ENCODE assay signal across 17 cellular contexts in the genomic region with DNA sequence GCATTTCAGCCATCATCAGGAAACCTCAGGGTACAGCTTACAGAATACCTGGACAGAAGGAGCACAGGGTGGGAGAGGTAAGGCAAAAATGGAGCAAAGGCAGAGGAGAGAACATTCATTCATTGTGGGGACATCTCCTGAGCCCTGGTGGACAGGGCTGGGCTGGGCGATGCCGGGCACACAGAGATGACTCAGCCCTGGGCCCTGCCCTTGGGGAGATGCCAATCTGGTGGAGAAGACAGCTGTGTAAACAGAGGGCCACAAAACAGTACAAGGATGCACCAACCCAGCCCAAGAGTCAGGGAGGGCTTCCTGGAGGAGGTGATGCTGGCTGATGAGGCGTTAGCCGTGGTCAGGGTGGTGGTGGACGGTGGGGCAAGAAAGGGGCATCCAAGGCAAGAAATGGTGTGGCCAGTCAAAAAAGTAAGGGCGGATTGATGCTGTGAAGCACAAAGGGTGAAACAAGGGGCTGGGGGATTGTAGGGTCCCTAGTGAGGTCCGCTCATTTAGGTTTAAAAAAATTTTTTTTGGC. TPM values are rescaled to one million over a fixed set of nuclear protein-coding genes. Genes with fewer than 3 reads are reported as not detected.
DNase-seq lines count a peak whose midpoint lies in the region; ATAC-seq and TF ChIP-seq lines count a peak whose summit lies in the region.
"Had no signal": no experiment of that assay in that cellular context is flagged by ENCODE, and none has a peak within 500 bp of the region (broad histone marks: within the 10 kb centered on the region; RNA-seq: fewer than 3 reads in every experiment).

No MANE protein-coding gene starts in this region.

- H3K36me3 Mint-ChIP-seq in HFFc6 (ENCODE audit: low read depth) = no peaks in the 10 kb centered on the region; the same call in 1 of the 2 replicates
- H3K36me3 Mint-ChIP-seq: T-cell had no signal

- TF ChIP-seq CTCF in HFFc6 (IDR thresholded peaks at IDR 0.05) = no peak
- no peak for TF ChIP-seq CTCF in astrocyte of the spinal cord (IDR thresholded peaks at IDR 0.05; ENCODE audit: low read depth, low read length)
- no peak for TF ChIP-seq CTCF in foreskin fibroblast (IDR thresholded peaks at IDR 0.05; ENCODE audit: low read depth, low read length)
- no peak for TF ChIP-seq CTCF in suprapubic skin (IDR thresholded peaks at IDR 0.05)

- peaks cover 41% of the 10 kb centered on the region for H3K4me1 ChIP-seq in suprapubic skin
- H3K4me1 ChIP-seq: tibial artery had no signal

- peaks cover 5% of the 10 kb centered on the region for H3K9me3 Mint-ChIP-seq in HFFc6

- in situ Hi-C loops in astrocyte of the spinal cord (cut with HindIII; ENCODE audit: low sequenced_read_pairs) = no loop called here

- H3K27ac Mint-ChIP-seq in HFFc6 = no peak overlapping the region
- H3K27ac Mint-ChIP-seq: activated naive CD4-positive, alpha-beta T cell treated with anti-CD3 and anti-CD28 coated beads, Interleukin-2, amount 50 U/mL, for 24 hours; CD8-positive, alpha-beta T cell; T-cell had no signal

- peaks cover 31% of the 10 kb centered on the region for H3K4me1 Mint-ChIP-seq in HFFc6 (ENCODE audit: low read depth)
- H3K4me1 Mint-ChIP-seq: activated naive CD4-positive, alpha-beta T cell treated with anti-CD3 and anti-CD28 coated beads, Interleukin-2, amount 50 U/mL, for 24 hours; T-cell had no signal

- peaks cover 43% of the 10 kb centered on the region for H3K27me3 ChIP-seq in suprapubic skin

- no peak overlapping the region for H3K4me3 Mint-ChIP-seq in HFFc6
- H3K4me3 Mint-ChIP-seq: activated naive CD4-positive, alpha-beta T cell treated with anti-CD3 and anti-CD28 coated beads, Interleukin-2, amount 50 U/mL, for 24 hours; CD8-positive, alpha-beta T cell; naive thymus-derived CD8-positive, alpha-beta T cell; T-cell had no signal

- WGBS in suprapubic skin = 69% methylated on average over 7 of the region's 7 CpGs

- peak overlapping the region; percentile 30 for H3K27ac ChIP-seq in suprapubic skin
- H3K27ac ChIP-seq: hepatocyte, tibial artery had no signal

- H3K27me3 Mint-ChIP-seq in HFFc6 (ENCODE audit: insufficient read depth) = peaks cover 36% of the 10 kb centered on the region

- no peaks in the 10 kb centered on the region for H3K36me3 ChIP-seq in suprapubic skin
- H3K36me3 ChIP-seq: tibial artery had no signal

- H3K9me3 ChIP-seq in suprapubic skin = no peaks in the 10 kb centered on the region

- DNase-seq in HFFc6 = peak; percentile 24
- DNase-seq in astrocyte of the spinal cord (ENCODE audit: low read depth, low spot score) = peak; percentile 28
- DNase-seq in foreskin fibroblast = peak; percentile 45 to 77
- DNase-seq in suprapubic skin (ENCODE audit: low spot score in 2 of 2) = no peak
- no peak for DNase-seq in inferior parietal cortex (ENCODE audit: extremely low spot score)
- no peak for DNase-seq in activated naive CD4-positive, alpha-beta T cell (lab: John Stamatoyannopoulos, UW)
- DNase-seq: activated CD4-positive, CD25-positive, alpha-beta regulatory T cell; CD8-positive, alpha-beta T cell; naive thymus-derived CD8-positive, alpha-beta T cell; T-cell; tibial artery had no signal

- H3K4me3 ChIP-seq in astrocyte of the spinal cord (ENCODE audit: low read depth, low read length) (no peak overlapping the region), foreskin fibroblast (ENCODE audit: low read depth in 1 of 2, low read length in 2 of 2) (no peak overlapping the region), suprapubic skin (no peak overlapping the region)
- H3K4me3 ChIP-seq: hepatocyte, tibial artery had no signal

- TF ChIP-seq POLR2A in suprapubic skin (IDR thresholded peaks at IDR 0.05) = no peak

- no peak for TF ChIP-seq EP300 in suprapubic skin (IDR thresholded peaks at IDR 0.05)

- ATAC-seq in HG03196 (IDR thresholded peaks at IDR 0.05; ENCODE audit: unreplicated experiment) = no peak
- ATAC-seq: CD8-positive, alpha-beta T cell; left lobe of liver; naive thymus-derived CD8-positive, alpha-beta T cell; T-cell had no signal

RNA-seq across cellular contexts. Expression of a gene that starts 3.6 kb away (rescaled TPM):
- not detected for total RNA-seq in HFFc6 (2021; fragmentation: NEBNext Ultra II Directional; extraction: Animal tissue kit (Norgen Biotek cat#: 25700))
- total RNA-seq in suprapubic skin = 1 to 10 TPM in 3 of 4 donors, not detected in 1; 2.2 to 9.8 (median 4.4) TPM
- total RNA-seq: CD8-positive, alpha-beta T cell; left lobe of liver; naive thymus-derived CD8-positive, alpha-beta T cell; NCI-H460; pulmonary artery endothelial cell; T-cell had no signal

RNA-seq across cellular contexts. Expression of a gene that starts 24.3 kb away (rescaled TPM):
- under 1 TPM in 5 of 6 experiments, not detected in 1; 0.26 to 0.53 (median 0.34) TPM for total RNA-seq in HFFc6 (2021; fragmentation: NEBNext Ultra II Directional; extraction: Animal tissue kit (Norgen Biotek cat#: 25700))
- total RNA-seq in suprapubic skin = 1 to 10 TPM in 2 of 4 donors, under 1 TPM in 2; 0.60 to 1.7 (median 1.0) TPM
- total RNA-seq: CD8-positive, alpha-beta T cell; naive thymus-derived CD8-positive, alpha-beta T cell; NCI-H460; pulmonary artery endothelial cell had no signal

RNA-seq across cellular contexts. Expression of a gene that starts 33.6 kb away (rescaled TPM):
- not detected for total RNA-seq in HFFc6 (2021; fragmentation: NEBNext Ultra II Directional; extraction: Animal tissue kit (Norgen Biotek cat#: 25700))
- total RNA-seq in suprapubic skin = under 1 TPM in 1 of 4 donors, not detected in 3; 0.34 TPM
- total RNA-seq: CD8-positive, alpha-beta T cell; hepatocyte; naive thymus-derived CD8-positive, alpha-beta T cell; NCI-H460; pulmonary artery endothelial cell; T-cell had no signal

RNA-seq across cellular contexts. Expression of a gene that starts 34.3 kb away (rescaled TPM):
- 10 to 100 TPM; 12.2 to 14.9 (median 13.3) TPM for total RNA-seq in HFFc6 (2021; fragmentation: NEBNext Ultra II Directional; extraction: Animal tissue kit (Norgen Biotek cat#: 25700))
- total RNA-seq in suprapubic skin = 10 to 100 TPM in 1 of 4 donors, 1 to 10 TPM in 3; 3.1 to 23.2 (median 7.8) TPM

Comparison
In these comparisons a context has a peak if more than half of its experiments do, and no peak if none do; other contexts are left out.
1. DNase-seq: peak in HFFc6 (single experiment), astrocyte of the spinal cord (single experiment) and foreskin fibroblast (2 of 2); none in suprapubic skin (0 of 2), inferior parietal cortex (single experiment) and activated naive CD4-positive, alpha-beta T cell (0 of 4).